In genomic region chr21:29297483-29298347, GRCh38 we compare ENCODE assay signal across 8 cellular contexts. TPM values are rescaled to one million over a fixed set of nuclear protein-coding genes. Genes with fewer than 3 reads are reported as not detected.
DNase-seq lines count a peak whose midpoint lies in the region; ATAC-seq, FAIRE-seq and TF ChIP-seq lines count a peak whose summit lies in the region.

No MANE protein-coding gene starts in this region.

- H3K36me3 ChIP-seq in BE2C, result no peaks in the 10 kb centered on the region
- no peaks in the 10 kb centered on the region for H3K36me3 ChIP-seq in Karpas-422 (ENCODE audit: insufficient read depth, low read length)

- peak overlapping the region in 1 of 2 donors; percentile 58 for H3K27ac Mint-ChIP-seq in natural killer cell treated with Interleukin-12 subunit alpha and Interleukin-12 subunit beta and Interleukin-15 and Interleukin-18, amount 100 ng/mL, for 72 hours

- H3K36me3 Mint-ChIP-seq in natural killer cell treated with Interleukin-12 subunit alpha and Interleukin-12 subunit beta and Interleukin-15 and Interleukin-18, amount 100 ng/mL, for 72 hours, result no peaks in the 10 kb centered on the region

- no peak for FAIRE-seq in HTR-8/SVneo (lab: Jason Lieb, UNC)

- ATAC-seq in natural killer cell treated with Interleukin-12 subunit alpha and Interleukin-12 subunit beta and Interleukin-15 and Interleukin-18, amount 100 ng/mL, for 72 hours, result no peak
- ATAC-seq in GM18909 (IDR thresholded peaks at IDR 0.05; ENCODE audit: poor library complexity, unreplicated experiment), result no peak

- H3K27me3 Mint-ChIP-seq in natural killer cell treated with Interleukin-12 subunit alpha and Interleukin-12 subunit beta and Interleukin-15 and Interleukin-18, amount 100 ng/mL, for 72 hours, result peaks cover 0 to 3% of the 10 kb centered on the region in 2 donors

- peaks cover 15% of the 10 kb centered on the region for H4K20me1 ChIP-seq in Karpas-422 (ENCODE audit: insufficient read depth, low read depth, low read length)

- H2AFZ ChIP-seq in Karpas-422 (ENCODE audit: low read length), result no peak overlapping the region

- no peak overlapping the region for H3K27ac ChIP-seq in Karpas-422 (ENCODE audit: low read length)

- peak overlapping the region; percentile 99 for H3K4me2 ChIP-seq in Karpas-422 (ENCODE audit: low read depth, low read length, poor library complexity, severe bottlenecking)

- H3K4me1 ChIP-seq in BE2C (no peaks in the 10 kb centered on the region), Karpas-422 (ENCODE audit: low read length) (peaks cover 58% of the 10 kb centered on the region)

- H3K79me2 ChIP-seq in Karpas-422 (ENCODE audit: low read length), result peaks cover 36% of the 10 kb centered on the region

- H3K4me3 Mint-ChIP-seq in natural killer cell treated with Interleukin-12 subunit alpha and Interleukin-12 subunit beta and Interleukin-15 and Interleukin-18, amount 100 ng/mL, for 72 hours, result peak overlapping the region; percentile 64

- H3K4me3 ChIP-seq in BE2C (ENCODE audit: low read depth, low read length) (peak overlapping the region; percentile 54), Karpas-422 (ENCODE audit: low read length) (peak overlapping the region; percentile 83), choroid plexus epithelial cell (ENCODE audit: low read depth, low read length) (peak overlapping the region; percentile 56)

- peaks cover 30 to 32% of the 10 kb centered on the region in 2 donors for H3K4me1 Mint-ChIP-seq in natural killer cell treated with Interleukin-12 subunit alpha and Interleukin-12 subunit beta and Interleukin-15 and Interleukin-18, amount 100 ng/mL, for 72 hours (ENCODE audit: low read depth in 2 of 2)

- no peaks in the 10 kb centered on the region for H3K9me3 Mint-ChIP-seq in natural killer cell treated with Interleukin-12 subunit alpha and Interleukin-12 subunit beta and Interleukin-15 and Interleukin-18, amount 100 ng/mL, for 72 hours

- no peak for DNase-seq in BE2C
- no peak for DNase-seq in Karpas-422
- no peak for DNase-seq in choroid plexus epithelial cell (ENCODE audit: low read depth)
- DNase-seq in natural killer cell treated with Interleukin-12 subunit alpha and Interleukin-12 subunit beta and Interleukin-15 and Interleukin-18, amount 100 ng/mL, for 72 hours (ENCODE audit: low spot score), result no peak
- no peak for DNase-seq in NCI-H2081 (lab: John Stamatoyannopoulos, UW)
- DNase-seq in midbrain (lab: John Stamatoyannopoulos, UW), result no peak
- DNase-seq in HTR-8/SVneo (ENCODE audit: insufficient read length, low spot score), result no peak

- H3K27me3 ChIP-seq in BE2C (no peaks in the 10 kb centered on the region), Karpas-422 (ENCODE audit: low read length) (no peaks in the 10 kb centered on the region)

- TF ChIP-seq CTCF in BE2C (IDR thresholded peaks at IDR 0.05; ENCODE audit: low read depth, low read length), result no peak
- TF ChIP-seq CTCF in choroid plexus epithelial cell (conservative IDR thresholded peaks at IDR 0.05; ENCODE audit: low read depth, low read length), result no peak

- H3K9me3 ChIP-seq in BE2C (no peaks in the 10 kb centered on the region), Karpas-422 (ENCODE audit: low read length) (no peaks in the 10 kb centered on the region)

- H3K9me2 ChIP-seq in Karpas-422 (replicated peaks; ENCODE audit: insufficient read depth, low read length), result no peaks in the 10 kb centered on the region

- H3K9ac ChIP-seq in Karpas-422 (ENCODE audit: low read length), result peak overlapping the region; percentile 32; the same call in 1 of the 2 replicates

RNA-seq across cellular contexts. Expression of gene BACH1, which starts 1.0 kb away (rescaled TPM):
- 9.0 TPM for polyA plus RNA-seq in BE2C (2012; ENCODE audit: insufficient read depth, insufficient read length, low read depth)
- 30.7 and 42.0 TPM in 2 replicates for total RNA-seq in Karpas-422 (2014; rRNA removed; shearing (Covaris generic); ENCODE audit: low replicate concordance)
- total RNA-seq in natural killer cell treated with Interleukin-12 subunit alpha and Interleukin-12 subunit beta and Interleukin-15 and Interleukin-18, amount 100 ng/mL, for 72 hours, result 10 to 100 TPM; 29.5 to 38.7 TPM
